22 cellular contexts compared by ENCODE assay signal in genomic region chr22:49546811-49547585, GRCh38.
DNase-seq lines count a peak whose midpoint lies in the region; ATAC-seq and TF ChIP-seq lines count a peak whose summit lies in the region.
"Had no signal": no experiment of that assay in that cellular context is flagged by ENCODE, and none has a peak within 500 bp of the region (broad histone marks: within the 10 kb centered on the region; RNA-seq: fewer than 3 reads in every experiment).

No MANE protein-coding gene starts in this region.

- H3K27ac ChIP-seq in lower lobe of right lung (no peak overlapping the region), suprapubic skin (no peak overlapping the region)
- H3K27ac ChIP-seq: A549 had no signal

- H3K4me1 ChIP-seq in lower lobe of right lung (no peaks in the 10 kb centered on the region), suprapubic skin (no peaks in the 10 kb centered on the region)
- H3K4me1 ChIP-seq: A549 had no signal

- POLR2A ChIA-PET in WTC11 (lab: Charles Lee): no interaction called here

- H3K27me3 ChIP-seq in lower lobe of right lung (ENCODE audit: low read depth) (no peaks in the 10 kb centered on the region), suprapubic skin (peaks cover 55% of the 10 kb centered on the region)

- DNase-seq in Right ventricle myocardium superior: peak; percentile 23
- DNase-seq in Right ventricle myocardium inferior (ENCODE audit: missing footprints): no peak
- peak; percentile 1 for DNase-seq in WTC11 (ENCODE audit: low spot score)
- DNase-seq in lower lobe of right lung: peak; percentile 36
- peak; percentile 32 to 47 for DNase-seq in suprapubic skin (ENCODE audit: low spot score in 2 of 2)
- no peak for DNase-seq in activated CD8-positive, alpha-beta memory T cell treated with anti-CD3 and anti-CD28 coated beads, Interleukin-2, amount 10 ng/mL, durations not matched to agents 7 days and 5 days
- no peak for DNase-seq in activated gamma-delta T cell treated with Interleukin-2 at 50 U/mL for 16 hours
- DNase-seq: EL, GF-D8, H9, HFFc6, Kasumi-1, NCI-H1694, NCI-H2081, NCI-H2171, NCI-H446, NCI-H526 treated with DMSO at 0.1 percent for 48 hours, OCI-M1, SHP77 had no signal

- H3K36me3 Mint-ChIP-seq in WTC11: peaks cover 18% of the 10 kb centered on the region
- no peaks in the 10 kb centered on the region for H3K36me3 Mint-ChIP-seq in activated CD8-positive, alpha-beta memory T cell treated with anti-CD3 and anti-CD28 coated beads, Interleukin-2, amount 10 ng/mL, durations not matched to agents 7 days and 5 days

- peaks cover 15% of the 10 kb centered on the region for H3K9me3 ChIP-seq in lower lobe of right lung
- peaks cover 6% of the 10 kb centered on the region for H3K9me3 ChIP-seq in suprapubic skin
- H3K9me3 ChIP-seq: A549 had no signal

- intact Hi-C loops in Right ventricle myocardium superior (cut with DNase I): no loop called here
- intact Hi-C loops in Right ventricle myocardium inferior (cut with DNase I): no loop called here
- intact Hi-C loops in lower lobe of right lung (cut with DNase I): no loop called here

- TF ChIP-seq POLR2A in suprapubic skin (IDR thresholded peaks at IDR 0.05): no peak

- H3K9me3 Mint-ChIP-seq in WTC11: peaks cover 23% of the 10 kb centered on the region
- peaks cover 6% of the 10 kb centered on the region for H3K9me3 Mint-ChIP-seq in activated CD8-positive, alpha-beta memory T cell treated with anti-CD3 and anti-CD28 coated beads, Interleukin-2, amount 10 ng/mL, durations not matched to agents 7 days and 5 days (ENCODE audit: low read depth)

- H3K36me3 ChIP-seq in lower lobe of right lung (no peaks in the 10 kb centered on the region), suprapubic skin (no peaks in the 10 kb centered on the region)

- no peak overlapping the region for H3K4me3 Mint-ChIP-seq in WTC11
- no peak overlapping the region for H3K4me3 Mint-ChIP-seq in activated CD8-positive, alpha-beta memory T cell treated with anti-CD3 and anti-CD28 coated beads, Interleukin-2, amount 10 ng/mL, durations not matched to agents 7 days and 5 days
- H3K4me3 Mint-ChIP-seq: B cell, H9, HFFc6 had no signal

- H3K4me1 Mint-ChIP-seq in WTC11: peaks cover 12% of the 10 kb centered on the region
- H3K4me1 Mint-ChIP-seq in activated CD8-positive, alpha-beta memory T cell treated with anti-CD3 and anti-CD28 coated beads, Interleukin-2, amount 10 ng/mL, durations not matched to agents 7 days and 5 days: no peaks in the 10 kb centered on the region
- H3K4me1 Mint-ChIP-seq: B cell had no signal

- H3K4me3 ChIP-seq in lower lobe of right lung (no peak overlapping the region), suprapubic skin (no peak overlapping the region)
- H3K4me3 ChIP-seq: A549 had no signal

- H3K27me3 Mint-ChIP-seq in WTC11 (ENCODE audit: low read depth): peaks cover 12% of the 10 kb centered on the region
- no peaks in the 10 kb centered on the region for H3K27me3 Mint-ChIP-seq in activated CD8-positive, alpha-beta memory T cell treated with anti-CD3 and anti-CD28 coated beads, Interleukin-2, amount 10 ng/mL, durations not matched to agents 7 days and 5 days
- H3K27me3 Mint-ChIP-seq: B cell had no signal

- no peak for TF ChIP-seq EP300 in suprapubic skin (IDR thresholded peaks at IDR 0.05)

- TF ChIP-seq CTCF in WTC11 (IDR thresholded peaks at IDR 0.05): no peak
- no peak for TF ChIP-seq CTCF in lower lobe of right lung (IDR thresholded peaks at IDR 0.05)
- no peak for TF ChIP-seq CTCF in suprapubic skin (IDR thresholded peaks at IDR 0.05)

- WGBS in suprapubic skin: 84% methylated on average over 13 of the region's 16 CpGs

- H3K27ac Mint-ChIP-seq in WTC11: no peak overlapping the region
- H3K27ac Mint-ChIP-seq in activated CD8-positive, alpha-beta memory T cell treated with anti-CD3 and anti-CD28 coated beads, Interleukin-2, amount 10 ng/mL, durations not matched to agents 7 days and 5 days: no peak overlapping the region
- H3K27ac Mint-ChIP-seq: B cell, H9, HFFc6 had no signal

- no peak for ATAC-seq in Right ventricle myocardium superior (ENCODE audit: poor library complexity)
- no peak for ATAC-seq in Right ventricle myocardium inferior
- no peak for ATAC-seq in WTC11
- ATAC-seq in lower lobe of right lung: no peak
- ATAC-seq in activated CD8-positive, alpha-beta memory T cell treated with anti-CD3 and anti-CD28 coated beads, Interleukin-2, amount 10 ng/mL, durations not matched to agents 7 days and 5 days: no peak
- ATAC-seq in GM21423 (IDR thresholded peaks at IDR 0.05; ENCODE audit: unreplicated experiment): no peak
- ATAC-seq: A549 had no signal

- CTCF ChIA-PET in WTC11 (lab: Charles Lee): interaction anchor here (1.2 kb wide), 1 partner anchor 113 kb away, joined by 5 read pairs; no protein-coding TSS in a partner anchor
- CTCF ChIA-PET in activated CD8-positive, alpha-beta memory T cell treated with anti-CD3 and anti-CD28 coated beads, Interleukin-2, amount 10 ng/mL, durations not matched to agents 7 days and 5 days (lab: Charles Lee): no interaction called here

TF ChIP-seq in WTC11, 78 proteins besides CTCF, POLR2A, EP300 and RAD21:
- TF ChIP-seq GTF2I (CRISPR knock-in tag; conservative IDR thresholded peaks at IDR 0.05) (no peak), ZNF263 (CRISPR knock-in tag; IDR thresholded peaks at IDR 0.05; ENCODE audit: low read depth) (no peak), JUN (CRISPR knock-in tag; IDR thresholded peaks at IDR 0.05) (no peak), E2F5 (CRISPR knock-in tag; IDR thresholded peaks at IDR 0.05) (no peak), ZSCAN18 (CRISPR knock-in tag; IDR thresholded peaks at IDR 0.05) (no peak), ESRRA (CRISPR knock-in tag; IDR thresholded peaks at IDR 0.05; ENCODE audit: borderline replicate concordance) (no peak), CBFB (CRISPR knock-in tag; IDR thresholded peaks at IDR 0.05; ENCODE audit: low read depth) (no peak), JAZF1 (CRISPR knock-in tag; IDR thresholded peaks at IDR 0.05) (no peak), CREB1 (CRISPR knock-in tag; IDR thresholded peaks at IDR 0.05) (no peak), TEAD4 (CRISPR knock-in tag; IDR thresholded peaks at IDR 0.05) (no peak), CREM (CRISPR knock-in tag; IDR thresholded peaks at IDR 0.05) (no peak), ZNF416 (CRISPR knock-in tag; IDR thresholded peaks at IDR 0.05) (no peak), SMAD3 (CRISPR knock-in tag; IDR thresholded peaks at IDR 0.05; ENCODE audit: borderline replicate concordance) (no peak), NR2C2 (CRISPR knock-in tag; IDR thresholded peaks at IDR 0.05) (no peak), NFYB (CRISPR knock-in tag; conservative IDR thresholded peaks at IDR 0.05; ENCODE audit: low read depth) (no peak), PREB (CRISPR knock-in tag; IDR thresholded peaks at IDR 0.05; ENCODE audit: borderline replicate concordance) (no peak), ELF4 (CRISPR knock-in tag; IDR thresholded peaks at IDR 0.05; ENCODE audit: low read depth) (no peak), AR (CRISPR knock-in tag; IDR thresholded peaks at IDR 0.05) (no peak), TEAD1 (CRISPR knock-in tag; IDR thresholded peaks at IDR 0.05) (no peak)

Comparison
In these comparisons a context has a peak if more than half of its experiments do, and no peak if none do; other contexts are left out.
1. DNase-seq: peak in Right ventricle myocardium superior (single experiment), WTC11 (single experiment), lower lobe of right lung (single experiment) and suprapubic skin (2 of 2); none in Right ventricle myocardium inferior (single experiment), activated CD8-positive, alpha-beta memory T cell treated with anti-CD3 and anti-CD28 coated beads, Interleukin-2, amount 10 ng/mL, durations not matched to agents 7 days and 5 days (single experiment) and activated gamma-delta T cell treated with Interleukin-2 at 50 U/mL for 16 hours (single experiment).